ENCODE assay signal across 13 cellular contexts in the genomic region with DNA sequence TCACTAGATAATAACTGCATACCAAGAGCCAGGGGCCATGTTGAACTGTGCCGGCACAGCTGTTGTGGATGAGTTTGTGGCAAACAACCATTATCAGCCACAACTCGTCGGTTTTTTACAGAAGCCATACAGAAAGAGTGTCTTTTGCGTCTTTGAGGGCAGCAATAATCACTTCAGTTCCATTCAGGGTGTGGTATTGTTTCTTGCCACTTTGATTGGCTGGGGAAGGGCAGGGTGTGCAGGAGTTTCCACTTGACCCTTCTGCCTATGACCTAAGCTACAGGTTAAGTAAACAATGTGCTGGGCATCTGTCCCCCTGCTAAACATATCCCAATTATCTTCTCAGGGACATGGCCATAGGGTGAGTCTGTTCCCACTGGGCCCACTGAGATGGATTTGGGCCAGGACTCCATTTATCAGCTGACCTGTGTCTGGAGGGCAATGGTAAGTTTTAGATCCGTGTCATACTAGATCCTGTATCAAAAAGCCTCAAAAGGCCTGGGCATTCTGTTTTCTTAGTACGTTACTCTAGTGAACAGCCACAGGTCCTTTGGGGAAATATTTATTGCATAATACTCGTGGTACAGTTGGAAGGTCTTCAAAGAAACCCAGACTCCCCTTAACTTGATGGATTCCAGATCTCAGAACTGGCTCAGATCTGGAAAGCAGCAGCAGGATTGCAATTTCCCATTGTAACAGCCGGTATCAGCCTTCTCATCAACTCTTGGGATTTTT. TPM values are rescaled to one million over a fixed set of nuclear protein-coding genes. Genes with fewer than 3 reads are reported as not detected.
A peak's percentile ranks its signal among the peaks of the same experiment; 100 is the strongest.
DNase-seq lines count a peak whose midpoint lies in the region; ATAC-seq and TF ChIP-seq lines count a peak whose summit lies in the region.
"Had no signal": no experiment of that assay in that cellular context is flagged by ENCODE, and none has a peak within 500 bp of the region (broad histone marks: within the 10 kb centered on the region; RNA-seq: fewer than 3 reads in every experiment).

No MANE protein-coding gene starts in this region.

- no peak for TF ChIP-seq POLR2A in body of pancreas (IDR thresholded peaks at IDR 0.05)
- no peak for TF ChIP-seq POLR2A in suprapubic skin (IDR thresholded peaks at IDR 0.05)

- H3K27me3 ChIP-seq in body of pancreas (no peaks in the 10 kb centered on the region), suprapubic skin (no peaks in the 10 kb centered on the region)

- intact Hi-C loops in body of pancreas (cut with DNase I) = no loop called here

- DNase-seq in DMS 273 (lab: John Stamatoyannopoulos, UW; ENCODE audit: unreplicated experiment) (peak; percentile 39), DMS 273 treated with DMSO at 0.1 percent for 48 hours (lab: John Stamatoyannopoulos, UW) (no peak), body of pancreas (peak in 1 of 4 donors; percentile 35), left kidney (ENCODE audit: low read depth, low spot score) (peak; percentile 37), suprapubic skin (ENCODE audit: low spot score in 2 of 2) (no peak), substantia nigra (lab: John Stamatoyannopoulos, UW) (no peak), GM10248 (ENCODE audit: extremely low spot score) (no peak), NCI-H2107 treated with DMSO at 0.1 percent for 48 hours (lab: John Stamatoyannopoulos, UW; ENCODE audit: unreplicated experiment) (no peak)
- DNase-seq: activated CD4-positive, alpha-beta T cell treated with anti-CD3 and anti-CD28 coated beads, Interleukin-2, amount 10 ng/mL, durations not matched to agents 24 days and 14 days; NCI-H446; stimulated activated naive CD8-positive, alpha-beta T cell treated with anti-CD3 and anti-CD28 coated beads, Interleukin-15, amount 100 ng/mL, for 72 hours had no signal

- TF ChIP-seq EP300 in suprapubic skin (IDR thresholded peaks at IDR 0.05) = no peak

- H3K4me1 ChIP-seq in body of pancreas = peaks cover 8% of the 10 kb centered on the region
- peaks cover 12% of the 10 kb centered on the region for H3K4me1 ChIP-seq in suprapubic skin

- TF ChIP-seq CTCF in body of pancreas (IDR thresholded peaks at IDR 0.05) (no peak), suprapubic skin (IDR thresholded peaks at IDR 0.05) (no peak), GM10248 (IDR thresholded peaks at IDR 0.05; ENCODE audit: control extremely low read depth, extremely low read depth, low read depth, missing control alignments) (no peak)

- H3K36me3 ChIP-seq in body of pancreas (replicated peaks in 1 of 2; ENCODE audit: insufficient read depth in 1 of 2, low read depth in 2 of 2) (peaks cover 2 to 7% of the 10 kb centered on the region in 2 donors), suprapubic skin (peaks cover 61% of the 10 kb centered on the region)

- CTCF ChIA-PET in GM10248 (lab: Yijun Ruan, JAX) = interaction anchor here (0.8 to 1.1 kb wide), 2 partner anchors 9 to 71 kb away, joined by 3 to 5 read pairs; no protein-coding TSS in a partner anchor

- POLR2A ChIA-PET in GM10248 (lab: Yijun Ruan, JAX) = no interaction called here

- H3K9me3 ChIP-seq in body of pancreas (peaks cover 0 to under 1% (median 0%) of the 10 kb centered on the region in 3 donors), suprapubic skin (peaks cover 3% of the 10 kb centered on the region)

- WGBS in body of pancreas, 2 donors = 57 to 59% methylated on average over 8 of the region's 8 CpGs
- WGBS in suprapubic skin = 52% methylated on average over 8 of the region's 8 CpGs

- peak; percentile 54 for ATAC-seq in body of pancreas
- ATAC-seq: stimulated activated naive CD8-positive, alpha-beta T cell treated with anti-CD3 and anti-CD28 coated beads, Interleukin-15, amount 100 ng/mL, for 72 hours had no signal

- H3K4me3 ChIP-seq in body of pancreas (no peak overlapping the region), suprapubic skin (no peak overlapping the region)

- H3K27ac ChIP-seq in body of pancreas (peak overlapping the region in 2 of 4 donors; percentile 33 to 35), suprapubic skin (peak overlapping the region; percentile 43), substantia nigra (ENCODE audit: low read depth, low read length, poor library complexity, severe bottlenecking) (no peak overlapping the region)
- H3K27ac ChIP-seq: 22Rv1, epithelial cell of prostate had no signal

RNA-seq across cellular contexts. Expression of a gene that starts 15.9 kb away (rescaled TPM):
- total RNA-seq in body of pancreas = 10 to 100 TPM; 16.9 to 46.5 TPM
- 10 to 100 TPM; 13.2 to 30.3 (median 24.4) TPM for total RNA-seq in suprapubic skin

RNA-seq across cellular contexts. Expression of a gene that starts 16.0 kb away (rescaled TPM):
- total RNA-seq in body of pancreas = 10 to 100 TPM; 14.5 to 20.2 TPM
- total RNA-seq in suprapubic skin = 10 to 100 TPM in 3 of 4 donors, 1 to 10 TPM in 1; 8.9 to 18.5 (median 10.2) TPM

RNA-seq across cellular contexts. Expression of a gene that starts 23.1 kb away (rescaled TPM):
- total RNA-seq in body of pancreas (10 to 100 TPM; 15.8 to 16.1 TPM), suprapubic skin (10 to 100 TPM; 35.8 to 60.7 (median 47.7) TPM)

RNA-seq across cellular contexts. Expression of a gene that starts 35.6 kb away (rescaled TPM):
- total RNA-seq in body of pancreas = 10 to 100 TPM; 32.6 to 34.5 TPM
- total RNA-seq in suprapubic skin = 10 to 100 TPM; 43.8 to 97.0 (median 51.8) TPM

RNA-seq across cellular contexts. Expression of a gene that starts 35.8 kb away (rescaled TPM):
- total RNA-seq in body of pancreas (10 to 100 TPM in 1 of 2 donors, 1 to 10 TPM in 1; 6.0 to 11.2 TPM), suprapubic skin (10 to 100 TPM; 16.7 to 33.2 (median 31.8) TPM)

Comparison
In these comparisons a context has a peak if more than half of its experiments do, and no peak if none do; other contexts are left out.
1. DNase-seq: peak in DMS 273 (single experiment) and left kidney (single experiment); none in DMS 273 treated with DMSO at 0.1 percent for 48 hours (single experiment), suprapubic skin (0 of 2), substantia nigra (0 of 49), GM10248 (single experiment) and NCI-H2107 treated with DMSO at 0.1 percent for 48 hours (single experiment).